Comparison of ENCODE assay signal across 8 cellular contexts in genomic region chr1:33298623-33299277, GRCh38. TPM values are rescaled to one million over a fixed set of nuclear protein-coding genes. Genes with fewer than 3 reads are reported as not detected.
A peak's percentile ranks its signal among the peaks of the same experiment; 100 is the strongest.
DNase-seq lines count a peak whose midpoint lies in the region; ATAC-seq and TF ChIP-seq lines count a peak whose summit lies in the region.

No MANE protein-coding gene starts in this region.

- H3K4me1 Mint-ChIP-seq in Caco-2 (ENCODE audit: low read depth, unreplicated experiment): no peaks in the 10 kb centered on the region
- H3K4me1 Mint-ChIP-seq in nephron progenitor cell: peaks cover 7% of the 10 kb centered on the region

- BruUV-seq in Caco-2 (replicated peaks; lab: Mats Ljungman, UMichigan): no TSS peak

- no peaks in the 10 kb centered on the region for H3K9me2 ChIP-seq in OCI-LY1 (ENCODE audit: low read depth, low read length)

- H3K79me2 ChIP-seq in OCI-LY1 (ENCODE audit: insufficient read depth, low read length) (no peaks in the 10 kb centered on the region), fibroblast of lung (ENCODE audit: control insufficient read depth, insufficient read depth, low read length) (no peaks in the 10 kb centered on the region)

- H3K4me1 ChIP-seq in Caco-2 (no peaks in the 10 kb centered on the region), OCI-LY1 (ENCODE audit: insufficient read depth, low read length, severe bottlenecking) (no peaks in the 10 kb centered on the region), fibroblast of lung (ENCODE audit: control insufficient read depth, extremely low read depth, insufficient read depth, low read length) (peaks cover 10% of the 10 kb centered on the region), suprapubic skin (peaks cover 16% of the 10 kb centered on the region)

- H3K36me3 Mint-ChIP-seq in Caco-2 (ENCODE audit: insufficient read depth, unreplicated experiment) (peaks cover 45% of the 10 kb centered on the region), nephron progenitor cell (ENCODE audit: low read depth) (peaks cover 88% of the 10 kb centered on the region)

- no peak overlapping the region for H3K27ac ChIP-seq in OCI-LY1 (ENCODE audit: low read depth, low read length, poor library complexity, severe bottlenecking)
- no peak overlapping the region for H3K27ac ChIP-seq in fibroblast of lung (ENCODE audit: insufficient read depth, low read length)
- H3K27ac ChIP-seq in suprapubic skin: no peak overlapping the region

- no peaks in the 10 kb centered on the region for H3K27me3 ChIP-seq in Caco-2 (replicated peaks; ENCODE audit: control insufficient read depth, insufficient read depth, low read length)
- H3K27me3 ChIP-seq in OCI-LY1 (ENCODE audit: insufficient read depth, low read length): no peaks in the 10 kb centered on the region
- no peaks in the 10 kb centered on the region for H3K27me3 ChIP-seq in fibroblast of lung (ENCODE audit: control insufficient read depth, insufficient read depth, low read length)
- H3K27me3 ChIP-seq in suprapubic skin: no peaks in the 10 kb centered on the region

- H4K20me1 ChIP-seq in OCI-LY1 (ENCODE audit: insufficient read depth, low read length) (no peaks in the 10 kb centered on the region), fibroblast of lung (ENCODE audit: control insufficient read depth, extremely low read depth, insufficient read depth, low read length) (no peaks in the 10 kb centered on the region)

- H3K4me3 Mint-ChIP-seq in Caco-2 (ENCODE audit: unreplicated experiment): no peak overlapping the region
- H3K4me3 Mint-ChIP-seq in nephron progenitor cell: no peak overlapping the region

- WGBS in suprapubic skin: 85% methylated on average over 16 of the region's 18 CpGs

- POLR2A ChIA-PET in Caco-2 (lab: Charles Lee): no interaction called here

- no peaks in the 10 kb centered on the region for H3F3A ChIP-seq in OCI-LY1 (ENCODE audit: insufficient read depth, low read length)

- H2AFZ ChIP-seq in OCI-LY1 (ENCODE audit: low read length) (no peak overlapping the region), fibroblast of lung (ENCODE audit: low read length) (no peak overlapping the region)

- H3K9me3 ChIP-seq in Caco-2: no peaks in the 10 kb centered on the region
- H3K9me3 ChIP-seq in OCI-LY1 (ENCODE audit: low read length): no peaks in the 10 kb centered on the region
- H3K9me3 ChIP-seq in fibroblast of lung (ENCODE audit: control insufficient read depth, insufficient read depth, low read depth, low read length): no peaks in the 10 kb centered on the region
- H3K9me3 ChIP-seq in suprapubic skin: no peaks in the 10 kb centered on the region

- H3K9me3 Mint-ChIP-seq in Caco-2 (ENCODE audit: unreplicated experiment): no peaks in the 10 kb centered on the region
- peaks cover 3% of the 10 kb centered on the region for H3K9me3 Mint-ChIP-seq in nephron progenitor cell

- H3K27ac Mint-ChIP-seq in Caco-2 (ENCODE audit: unreplicated experiment) (no peak overlapping the region), nephron progenitor cell (no peak overlapping the region)

- H3K4me2 ChIP-seq in OCI-LY1 (ENCODE audit: low read length) (no peak overlapping the region), fibroblast of lung (ENCODE audit: extremely low read depth, insufficient read depth, low read length) (no peak overlapping the region)

- TF ChIP-seq EP300 in suprapubic skin (IDR thresholded peaks at IDR 0.05): no peak

- CTCF ChIA-PET in Caco-2 (lab: Charles Lee): interaction anchor here (1.0 kb wide), 1 partner anchor 171 kb away, joined by 3 read pairs; no protein-coding TSS in a partner anchor

- ATAC-seq in HG03175 (IDR thresholded peaks at IDR 0.05; ENCODE audit: unreplicated experiment) (peak; percentile 55), GM18909 (IDR thresholded peaks at IDR 0.05; ENCODE audit: poor library complexity, unreplicated experiment) (no peak)

- TF ChIP-seq CTCF in Caco-2 (IDR thresholded peaks at IDR 0.05; ENCODE audit: insufficient read depth in 1 of 2, low read depth in 1 of 2, low read length in 1 of 2, severe bottlenecking in 1 of 2, unreplicated experiment in 1 of 2): peak; percentile 58 to 60
- TF ChIP-seq CTCF in OCI-LY1 (IDR thresholded peaks at IDR 0.05; ENCODE audit: low read length): peak; percentile 81
- TF ChIP-seq CTCF in fibroblast of lung (conservative IDR thresholded peaks at IDR 0.05 in 1 of 2, IDR thresholded peaks at IDR 0.05 in 1 of 2; ENCODE audit: low read depth in 1 of 2, low read length in 2 of 2): peak; percentile 86 to 96
- TF ChIP-seq CTCF in nephron progenitor cell (IDR thresholded peaks at IDR 0.05): peak; percentile 74
- peak; percentile 46 to 92 for TF ChIP-seq CTCF in suprapubic skin (IDR thresholded peaks at IDR 0.05)

- no peak overlapping the region for H3K9ac ChIP-seq in OCI-LY1 (ENCODE audit: low read length)
- no peak overlapping the region for H3K9ac ChIP-seq in fibroblast of lung (ENCODE audit: insufficient read depth, low read length)

- H3K36me3 ChIP-seq in Caco-2 (ENCODE audit: control insufficient read depth, insufficient read depth, low read length) (no peaks in the 10 kb centered on the region), OCI-LY1 (ENCODE audit: insufficient read depth, low read length) (no peaks in the 10 kb centered on the region), fibroblast of lung (ENCODE audit: control insufficient read depth, insufficient read depth, low read length) (peaks cover 4% of the 10 kb centered on the region), suprapubic skin (peaks cover 29% of the 10 kb centered on the region)

- H3K27me3 Mint-ChIP-seq in Caco-2 (ENCODE audit: insufficient read depth, unreplicated experiment) (no peaks in the 10 kb centered on the region), nephron progenitor cell (ENCODE audit: low read depth, poor library complexity) (peaks cover 9% of the 10 kb centered on the region)

- intact Hi-C loops in Caco-2 (cut with micrococcal nuclease; ENCODE audit: unreplicated experiment): loop anchor here (1.0 to 5.0 kb wide), 3 partner anchors 39 to 159 kb away; no protein-coding TSS in a partner anchor

- TF ChIP-seq POLR2A in suprapubic skin (IDR thresholded peaks at IDR 0.05): no peak

- peak; percentile 68 to 69 for DNase-seq in Caco-2
- peak; percentile 58 for DNase-seq in activated T-cell treated with anti-CD3 and anti-CD28 coated beads for 48 hours (ENCODE audit: low read depth)
- peak; percentile 44 to 67 for DNase-seq in fibroblast of lung (ENCODE audit: low read depth in 2 of 2)
- peak; percentile 75 for DNase-seq in nephron progenitor cell
- DNase-seq in suprapubic skin (ENCODE audit: low spot score in 2 of 2): peak in 1 of 2 donors; percentile 68

- H3K4me3 ChIP-seq in Caco-2 (ENCODE audit: low read depth, low read length) (no peak overlapping the region), OCI-LY1 (ENCODE audit: low read depth, low read length, poor library complexity, severe bottlenecking) (no peak overlapping the region), fibroblast of lung (replicated peaks in 1 of 4; ENCODE audit: control extremely low read depth in 1 of 4, insufficient read depth in 1 of 4, low read depth in 3 of 4, low read length in 4 of 4) (no peak overlapping the region), suprapubic skin (no peak overlapping the region)

RNA-seq across cellular contexts. Expression of gene A3GALT2, which starts 22.1 kb away (rescaled TPM):
- total RNA-seq in Caco-2 (2022) (not detected in 2 replicates), fibroblast of lung (not detected in 2 replicates), suprapubic skin (not detected)
- polyA plus RNA-seq in fibroblast of lung: not detected in 2 replicates
- polyA plus RNA-seq in fibroblast of lung (2012): not detected in 2 replicates
- not detected in 2 replicates for polyA minus RNA-seq in fibroblast of lung (ENCODE audit: low replicate concordance)

RNA-seq across cellular contexts. Expression of gene ZNF362, which starts 42.5 kb away (rescaled TPM):
- total RNA-seq in Caco-2 (2022) (23.2 and 26.9 TPM in 2 replicates), fibroblast of lung (3.1 and 3.8 TPM in 2 replicates), suprapubic skin (10 to 100 TPM; 18.7 to 23.9 (median 21.9) TPM)
- 5.0 and 5.7 TPM in 2 replicates for polyA plus RNA-seq in fibroblast of lung
- 13.6 and 14.8 TPM in 2 replicates for polyA plus RNA-seq in fibroblast of lung (2012)
- 28.8 and 32.5 TPM in 2 replicates for polyA minus RNA-seq in fibroblast of lung (ENCODE audit: low replicate concordance)
